Comparison of ENCODE assay signal across 1 cellular context in genomic region chr17:42163696-42164407, GRCh38.
TF ChIP-seq lines count a peak whose summit lies in the region.

No MANE protein-coding gene starts in this region.

TF ChIP-seq in H1, 55 proteins besides CTCF, POLR2A, EP300 and RAD21:
- TF ChIP-seq SIX5 (IDR thresholded peaks at IDR 0.05; ENCODE audit: low read depth, low read length), result no peak
- TF ChIP-seq RXRA (IDR thresholded peaks at IDR 0.05; ENCODE audit: insufficient read depth, low read depth, low read length), result no peak
- no peak for TF ChIP-seq KDM5A (IDR thresholded peaks at IDR 0.05; ENCODE audit: low read length)
- no peak for TF ChIP-seq POU5F1 (IDR thresholded peaks at IDR 0.05; ENCODE audit: low read depth, low read length)
- no peak for TF ChIP-seq CEBPB (IDR thresholded peaks at IDR 0.05; ENCODE audit: low read depth, low read length)
- TF ChIP-seq SIRT6 (IDR thresholded peaks at IDR 0.05; ENCODE audit: low read length), result no peak
- TF ChIP-seq SRF (IDR thresholded peaks at IDR 0.05; ENCODE audit: low read depth, low read length), result no peak
- no peak for TF ChIP-seq JUND (IDR thresholded peaks at IDR 0.05; ENCODE audit: low read length)
